Comparison of ENCODE assay signal across 17 cellular contexts in the genomic region with DNA sequence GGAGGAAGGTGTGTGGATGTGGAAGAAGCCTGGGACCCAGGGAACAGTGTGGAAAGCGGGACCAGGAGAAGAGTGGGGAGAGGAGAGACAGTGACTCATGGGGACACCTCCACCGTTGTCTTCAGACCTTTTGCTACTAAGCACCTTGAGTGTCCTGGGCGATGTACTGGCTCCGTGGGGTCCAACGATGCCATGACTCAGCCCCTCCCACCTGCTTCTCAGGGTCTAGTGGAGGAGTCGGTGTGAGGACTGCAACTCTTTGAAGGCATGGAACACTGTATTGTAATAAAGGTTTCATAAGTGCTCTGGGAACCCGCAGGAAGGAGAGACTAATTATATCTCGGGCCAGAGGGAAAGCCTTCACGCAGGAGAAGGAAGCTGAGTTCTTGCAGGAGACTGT.
DNase-seq lines count a peak whose midpoint lies in the region; ATAC-seq and TF ChIP-seq lines count a peak whose summit lies in the region.
"Had no signal": no experiment of that assay in that cellular context is flagged by ENCODE, and none has a peak within 500 bp of the region (broad histone marks: within the 10 kb centered on the region; RNA-seq: fewer than 3 reads in every experiment).

No MANE protein-coding gene starts in this region.

- intact Hi-C loops in activated CD8-positive, alpha-beta T cell treated with anti-CD3 and anti-CD28 coated beads for 36 hours (cut with micrococcal nuclease), result no loop called here
- intact Hi-C loops in right cardiac atrium (cut with DNase I), result no loop called here
- intact Hi-C loops in left cardiac atrium (cut with DNase I), result no loop called here
- intact Hi-C loops in esophagus muscularis mucosa (cut with DNase I), result no loop called here
- intact Hi-C loops in vagina (cut with DNase I), result no loop called here

- no peak for TF ChIP-seq CTCF in activated CD8-positive, alpha-beta T cell treated with anti-CD3 and anti-CD28 coated beads for 36 hours (IDR thresholded peaks at IDR 0.05)
- TF ChIP-seq CTCF in esophagus muscularis mucosa (IDR thresholded peaks at IDR 0.05) (no peak), vagina (IDR thresholded peaks at IDR 0.05) (no peak)

- peaks cover 8% of the 10 kb centered on the region for H3K4me1 ChIP-seq in right cardiac atrium (ENCODE audit: control insufficient read depth, insufficient read depth, low read length)
- H3K4me1 ChIP-seq in esophagus muscularis mucosa, result peaks cover 0 to 8% (median 6%) of the 10 kb centered on the region in 4 donors
- H3K4me1 ChIP-seq in vagina, result peaks cover 35% of the 10 kb centered on the region
- H3K4me1 ChIP-seq: HAP-1 had no signal

- peak; percentile 18 for DNase-seq in activated CD8-positive, alpha-beta T cell treated with anti-CD3 and anti-CD28 coated beads, Interleukin-2, amount 10 ng/mL, durations not matched to agents 7 days and 5 days
- no peak for DNase-seq in activated CD8-positive, alpha-beta T cell treated with anti-CD3 and anti-CD28 coated beads for 36 hours
- DNase-seq in right cardiac atrium (no peak), left cardiac atrium (no peak), esophagus muscularis mucosa (ENCODE audit: extremely low spot score) (peak; percentile 79), vagina (ENCODE audit: extremely low spot score in 2 of 2) (peak in 1 of 2 donors; percentile 76), NCI-H345 treated with DMSO at 0.1 percent for 48 hours (lab: John Stamatoyannopoulos, UW; ENCODE audit: unreplicated experiment) (no peak)
- DNase-seq: CD8-positive, alpha-beta T cell; COR-L47; DMS153; DMS79 treated with DMSO at 0.1 percent for 48 hours; EL; HFFc6 had no signal

- WGBS in right cardiac atrium, result 68% methylated on average over 9 of the region's 9 CpGs
- 94% methylated on average over 9 of the region's 9 CpGs for WGBS in esophagus muscularis mucosa

- H3K9me3 Mint-ChIP-seq in activated CD8-positive, alpha-beta T cell treated with anti-CD3 and anti-CD28 coated beads, Interleukin-2, amount 10 ng/mL, durations not matched to agents 7 days and 5 days (ENCODE audit: insufficient read depth), result no peaks in the 10 kb centered on the region
- H3K9me3 Mint-ChIP-seq in activated CD8-positive, alpha-beta T cell treated with anti-CD3 and anti-CD28 coated beads for 36 hours, result peaks cover 2% of the 10 kb centered on the region
- H3K9me3 Mint-ChIP-seq: CD8-positive, alpha-beta T cell; HFFc6 had no signal

- POLR2A ChIA-PET in activated CD8-positive, alpha-beta T cell treated with anti-CD3 and anti-CD28 coated beads, Interleukin-2, amount 10 ng/mL, durations not matched to agents 7 days and 5 days (lab: Charles Lee), result no interaction called here
- POLR2A ChIA-PET in activated CD8-positive, alpha-beta T cell treated with anti-CD3 and anti-CD28 coated beads for 36 hours (lab: Charles Lee), result no interaction called here

- H3K36me3 ChIP-seq in esophagus muscularis mucosa (no peaks in the 10 kb centered on the region), vagina (no peaks in the 10 kb centered on the region)
- H3K36me3 ChIP-seq: HAP-1 had no signal

- ATAC-seq in activated CD8-positive, alpha-beta T cell treated with anti-CD3 and anti-CD28 coated beads, Interleukin-2, amount 10 ng/mL, durations not matched to agents 7 days and 5 days, result no peak
- no peak for ATAC-seq in activated CD8-positive, alpha-beta T cell treated with anti-CD3 and anti-CD28 coated beads for 36 hours
- peak; percentile 16 to 33 for ATAC-seq in right cardiac atrium
- ATAC-seq in left cardiac atrium, result no peak
- no peak for ATAC-seq in GM21825 (IDR thresholded peaks at IDR 0.05; ENCODE audit: unreplicated experiment)
- ATAC-seq: CD8-positive, alpha-beta T cell had no signal

- H3K4me3 Mint-ChIP-seq in activated CD8-positive, alpha-beta T cell treated with anti-CD3 and anti-CD28 coated beads, Interleukin-2, amount 10 ng/mL, durations not matched to agents 7 days and 5 days, result no peak overlapping the region
- no peak overlapping the region for H3K4me3 Mint-ChIP-seq in activated CD8-positive, alpha-beta T cell treated with anti-CD3 and anti-CD28 coated beads for 36 hours
- H3K4me3 Mint-ChIP-seq: CD14-positive monocyte; CD8-positive, alpha-beta T cell; HFFc6 had no signal

- TF ChIP-seq EP300 in esophagus muscularis mucosa (IDR thresholded peaks at IDR 0.05), result no peak

- CTCF ChIA-PET in activated CD8-positive, alpha-beta T cell treated with anti-CD3 and anti-CD28 coated beads, Interleukin-2, amount 10 ng/mL, durations not matched to agents 7 days and 5 days (lab: Charles Lee), result no interaction called here
- CTCF ChIA-PET in activated CD8-positive, alpha-beta T cell treated with anti-CD3 and anti-CD28 coated beads for 36 hours (lab: Charles Lee), result no interaction called here

- no peaks in the 10 kb centered on the region for H3K4me1 Mint-ChIP-seq in activated CD8-positive, alpha-beta T cell treated with anti-CD3 and anti-CD28 coated beads, Interleukin-2, amount 10 ng/mL, durations not matched to agents 7 days and 5 days (ENCODE audit: low read depth)
- no peaks in the 10 kb centered on the region for H3K4me1 Mint-ChIP-seq in activated CD8-positive, alpha-beta T cell treated with anti-CD3 and anti-CD28 coated beads for 36 hours (ENCODE audit: low read depth)
- H3K4me1 Mint-ChIP-seq: CD14-positive monocyte had no signal

- no peak overlapping the region for H3K27ac Mint-ChIP-seq in activated CD8-positive, alpha-beta T cell treated with anti-CD3 and anti-CD28 coated beads, Interleukin-2, amount 10 ng/mL, durations not matched to agents 7 days and 5 days
- H3K27ac Mint-ChIP-seq in activated CD8-positive, alpha-beta T cell treated with anti-CD3 and anti-CD28 coated beads for 36 hours, result no peak overlapping the region
- H3K27ac Mint-ChIP-seq: CD8-positive, alpha-beta T cell; HFFc6 had no signal

- no peaks in the 10 kb centered on the region for H3K9me3 ChIP-seq in right cardiac atrium (ENCODE audit: control insufficient read depth, low read length)
- H3K9me3 ChIP-seq in esophagus muscularis mucosa, result no peaks in the 10 kb centered on the region
- no peaks in the 10 kb centered on the region for H3K9me3 ChIP-seq in vagina
- H3K9me3 ChIP-seq: HAP-1 had no signal

- no peak overlapping the region for H3K4me3 ChIP-seq in right cardiac atrium (ENCODE audit: low read length)
- no peak overlapping the region for H3K4me3 ChIP-seq in esophagus muscularis mucosa
- H3K4me3 ChIP-seq in vagina, result no peak overlapping the region
- H3K4me3 ChIP-seq: HAP-1 had no signal

- H3K27ac ChIP-seq in right cardiac atrium (ENCODE audit: low read length), result no peak overlapping the region
- H3K27ac ChIP-seq in esophagus muscularis mucosa (replicated peaks in 1 of 4), result no peak overlapping the region
- H3K27ac ChIP-seq in vagina, result peak overlapping the region; percentile 4
- H3K27ac ChIP-seq: 22Rv1 had no signal

- H3K27me3 Mint-ChIP-seq in activated CD8-positive, alpha-beta T cell treated with anti-CD3 and anti-CD28 coated beads, Interleukin-2, amount 10 ng/mL, durations not matched to agents 7 days and 5 days (ENCODE audit: low read depth), result peaks cover 6% of the 10 kb centered on the region
- no peaks in the 10 kb centered on the region for H3K27me3 Mint-ChIP-seq in activated CD8-positive, alpha-beta T cell treated with anti-CD3 and anti-CD28 coated beads for 36 hours

- H3K27me3 ChIP-seq in right cardiac atrium (ENCODE audit: control insufficient read depth, insufficient read depth), result no peaks in the 10 kb centered on the region
- H3K27me3 ChIP-seq in esophagus muscularis mucosa, result no peaks in the 10 kb centered on the region
- H3K27me3 ChIP-seq in vagina, result no peaks in the 10 kb centered on the region

- no peak for TF ChIP-seq POLR2A in esophagus muscularis mucosa (IDR thresholded peaks at IDR 0.05; ENCODE audit: low read depth)
- TF ChIP-seq POLR2A in vagina (IDR thresholded peaks at IDR 0.05), result no peak

- H3K36me3 Mint-ChIP-seq in activated CD8-positive, alpha-beta T cell treated with anti-CD3 and anti-CD28 coated beads, Interleukin-2, amount 10 ng/mL, durations not matched to agents 7 days and 5 days (ENCODE audit: low read depth), result no peaks in the 10 kb centered on the region
- H3K36me3 Mint-ChIP-seq in activated CD8-positive, alpha-beta T cell treated with anti-CD3 and anti-CD28 coated beads for 36 hours (ENCODE audit: low read depth), result no peaks in the 10 kb centered on the region
- H3K36me3 Mint-ChIP-seq: CD14-positive monocyte; CD8-positive, alpha-beta T cell had no signal

Comparison
In these comparisons a context has a peak if more than half of its experiments do, and no peak if none do; other contexts are left out.
1. ATAC-seq: peak in right cardiac atrium (2 of 2); none in activated CD8-positive, alpha-beta T cell treated with anti-CD3 and anti-CD28 coated beads, Interleukin-2, amount 10 ng/mL, durations not matched to agents 7 days and 5 days (single experiment), activated CD8-positive, alpha-beta T cell treated with anti-CD3 and anti-CD28 coated beads for 36 hours (single experiment), left cardiac atrium (0 of 2) and GM21825 (single experiment).
2. DNase-seq: peak in activated CD8-positive, alpha-beta T cell treated with anti-CD3 and anti-CD28 coated beads, Interleukin-2, amount 10 ng/mL, durations not matched to agents 7 days and 5 days (single experiment) and esophagus muscularis mucosa (single experiment); none in activated CD8-positive, alpha-beta T cell treated with anti-CD3 and anti-CD28 coated beads for 36 hours (single experiment), right cardiac atrium (0 of 3), left cardiac atrium (single experiment) and NCI-H345 treated with DMSO at 0.1 percent for 48 hours (single experiment).